27 cellular contexts compared by ENCODE assay signal in genomic region chr6:131390322-131390721, GRCh38.
"Had no signal": no experiment of that assay in that cellular context is flagged by ENCODE, and none has a peak within 500 bp of the region (broad histone marks: within the 10 kb centered on the region; RNA-seq: fewer than 3 reads in every experiment).

No MANE protein-coding gene starts in this region.

- H3K36me3 ChIP-seq: left lung, ovary, spleen, suprapubic skin, thoracic aorta, tibial artery, upper lobe of right lung had no signal

- H3K36me3 Mint-ChIP-seq: natural killer cell treated with Interleukin-12 subunit alpha and Interleukin-12 subunit beta and Interleukin-15 and Interleukin-18, amount 100 ng/mL, for 72 hours had no signal

- FAIRE-seq: keratinocyte, urothelium cell line had no signal

- H3K9me3 Mint-ChIP-seq: natural killer cell treated with Interleukin-12 subunit alpha and Interleukin-12 subunit beta and Interleukin-15 and Interleukin-18, amount 100 ng/mL, for 72 hours had no signal

- H3K4me3 Mint-ChIP-seq: mesothelial cell of epicardium; naive thymus-derived CD4-positive, alpha-beta T cell; natural killer cell treated with Interleukin-12 subunit alpha and Interleukin-12 subunit beta and Interleukin-15 and Interleukin-18, amount 100 ng/mL, for 72 hours; stimulated activated effector memory CD8-positive, alpha-beta T cell treated with anti-CD3 and anti-CD28 coated beads, Interleukin-12 subunit alpha, Interleukin-12 subunit beta, amount 100 ng/mL, for 72 hours; stimulated activated naive CD8-positive, alpha-beta T cell treated with anti-CD3 and anti-CD28 coated beads, Interleukin-15, Interleukin-2, amounts not matched to agents 100 ng/mL and 50 ng/mL, for 24 hours had no signal

- H3K27ac Mint-ChIP-seq: mesothelial cell of epicardium; natural killer cell treated with Interleukin-12 subunit alpha and Interleukin-12 subunit beta and Interleukin-15 and Interleukin-18, amount 100 ng/mL, for 72 hours; progenitor cell of endocrine pancreas; stimulated activated effector memory CD8-positive, alpha-beta T cell treated with anti-CD3 and anti-CD28 coated beads, Interleukin-12 subunit alpha, Interleukin-12 subunit beta, amount 100 ng/mL, for 72 hours; stimulated activated naive CD8-positive, alpha-beta T cell treated with anti-CD3 and anti-CD28 coated beads, Interleukin-15, Interleukin-2, amounts not matched to agents 100 ng/mL and 50 ng/mL, for 24 hours had no signal

- H3K4me1 ChIP-seq: left lung, suprapubic skin, tibial artery, upper lobe of right lung had no signal

- H3K4me1 Mint-ChIP-seq: stimulated activated effector memory CD8-positive, alpha-beta T cell treated with anti-CD3 and anti-CD28 coated beads, Interleukin-12 subunit alpha, Interleukin-12 subunit beta, amount 100 ng/mL, for 72 hours had no signal

- H3K27me3 Mint-ChIP-seq: naive thymus-derived CD4-positive, alpha-beta T cell; progenitor cell of endocrine pancreas; stimulated activated naive CD8-positive, alpha-beta T cell treated with anti-CD3 and anti-CD28 coated beads, Interleukin-15, Interleukin-2, amounts not matched to agents 100 ng/mL and 50 ng/mL, for 24 hours had no signal

- H3K27ac ChIP-seq: left lung, ovary, skin epidermis, spleen, suprapubic skin, thoracic aorta, tibial artery, upper lobe of right lung had no signal

- ATAC-seq: left cardiac atrium; left lung; naive thymus-derived CD4-positive, alpha-beta T cell; right cardiac atrium; sciatic nerve; stimulated activated effector memory CD8-positive, alpha-beta T cell treated with anti-CD3 and anti-CD28 coated beads, Interleukin-12 subunit alpha, Interleukin-12 subunit beta, amount 100 ng/mL, for 72 hours; upper lobe of right lung had no signal

- DNase-seq: hippocampal formation; kidney glomerular epithelial cell; left cardiac atrium; left lung; mesendoderm; naive thymus-derived CD4-positive, alpha-beta T cell; ovary; retina; right cardiac atrium; spleen; stimulated activated CD4-positive, alpha-beta T cell treated with anti-CD3 and anti-CD28 coated beads, Interleukin-4, amount 100 ng/mL, for 24 hours; stimulated activated naive CD4-positive, alpha-beta T cell; tibial artery; trophoblast cell; upper lobe of right lung had no signal

- H3K9me3 ChIP-seq: left lung, ovary, suprapubic skin, thoracic aorta, upper lobe of right lung had no signal

- H3K4me3 ChIP-seq: left lung, lung, ovary, skin epidermis, spleen, suprapubic skin, thoracic aorta, tibial artery, upper lobe of right lung had no signal

- H3K27me3 ChIP-seq: left lung, ovary, spleen, suprapubic skin, tibial artery, upper lobe of right lung had no signal
